In genomic region chr1:10430216-10431064, GRCh38 we compare ENCODE assay signal across 8 cellular contexts. TPM values are rescaled to one million over a fixed set of nuclear protein-coding genes. Genes with fewer than 3 reads are reported as not detected.
DNase-seq lines count a peak whose midpoint lies in the region; ATAC-seq and TF ChIP-seq lines count a peak whose summit lies in the region.

TSS of gene CENPS (plus strand) at chr1:10430433. CDS start at chr1:10430518, 85 bp downstream.

- no TSS peak for BruUV-seq in PC-3 (replicated peaks; lab: Mats Ljungman, UMichigan)

- H3K4me1 ChIP-seq in PC-3 (ENCODE audit: insufficient read depth, low read length) (peaks cover 8% of the 10 kb centered on the region; the same call in 1 of the 2 replicates), esophagus (ENCODE audit: control insufficient read depth in 2 of 2, insufficient read depth in 2 of 2, low read length in 1 of 2) (peaks cover 0 to 2% of the 10 kb centered on the region in 2 donors), muscle layer of colon (ENCODE audit: insufficient read depth, low read length) (no peaks in the 10 kb centered on the region)

- DNase-seq in DMS153 treated with DMSO at 0.1 percent for 48 hours (lab: John Stamatoyannopoulos, UW; ENCODE audit: unreplicated experiment): peak; percentile 91
- DNase-seq in HuH-7.5 (ENCODE audit: low spot score): peak; percentile 98
- DNase-seq in PC-3: peak; percentile 88
- DNase-seq in activated T-cell treated with anti-CD3 and anti-CD28 coated beads, Interleukin-2, amount 50 U/mL, for 1 hour: peak; percentile 94
- DNase-seq in stimulated activated CD8-positive, alpha-beta memory T cell treated with anti-CD3 and anti-CD28 coated beads, Interleukin-7, amount 100 ng/mL, for 1 hour (ENCODE audit: low read depth in 2 of 2): peak; percentile 85 to 90

- H3K9me2 ChIP-seq in PC-3 (replicated peaks; ENCODE audit: low read length): no peaks in the 10 kb centered on the region

- H3K9ac ChIP-seq in PC-3 (ENCODE audit: low read length): peak within 1 kb of the TSS; percentile 88
- H3K9ac ChIP-seq in muscle layer of colon (ENCODE audit: low read length): peak within 1 kb of the TSS; percentile 74

- peak; percentile 90 for TF ChIP-seq CTCF in PC-3 (conservative IDR thresholded peaks at IDR 0.05; ENCODE audit: low read depth, low read length)

- H3K79me2 ChIP-seq in PC-3 (ENCODE audit: low read length): peaks cover 16% of the 10 kb centered on the region

- CTCF ChIA-PET in PC-3 (lab: Charles Lee): interaction anchor here (0.7 to 1.9 kb wide), 2 partner anchors 43 to 170 kb away, joined by 4 to 7 read pairs; no protein-coding TSS in a partner anchor

- H4K20me1 ChIP-seq in PC-3 (ENCODE audit: low read length): no peaks in the 10 kb centered on the region

- no peaks in the 10 kb centered on the region for H3K9me3 ChIP-seq in PC-3 (ENCODE audit: low read length)
- no peaks in the 10 kb centered on the region for H3K9me3 ChIP-seq in esophagus (ENCODE audit: control insufficient read depth in 2 of 2, insufficient read depth in 1 of 2, low read depth in 1 of 2, low read length in 1 of 2)
- H3K9me3 ChIP-seq in muscle layer of colon (ENCODE audit: low read length): no peaks in the 10 kb centered on the region

- peak within 1 kb of the TSS; percentile 98 for H2AFZ ChIP-seq in PC-3 (ENCODE audit: low read length)

- 0% methylated on average over 71 to 94 of the region's 94 CpGs for WGBS in esophagus, 2 donors

- peak within 1 kb of the TSS; percentile 98 for H3K4me2 ChIP-seq in PC-3 (ENCODE audit: low read length)

- H3K27me3 ChIP-seq in PC-3 (ENCODE audit: low read length) (no peaks in the 10 kb centered on the region), esophagus (ENCODE audit: control insufficient read depth in 1 of 2, insufficient read depth in 2 of 2, low read length in 2 of 2) (no peaks in the 10 kb centered on the region), muscle layer of colon (ENCODE audit: control insufficient read depth in 1 of 2, insufficient read depth in 2 of 2, low read length in 2 of 2) (no peaks in the 10 kb centered on the region)

- no peaks in the 10 kb centered on the region for H3K36me3 ChIP-seq in PC-3 (ENCODE audit: low read depth, low read length)
- H3K36me3 ChIP-seq in esophagus (ENCODE audit: control insufficient read depth in 2 of 2, insufficient read depth in 2 of 2, low read length in 1 of 2): no peaks in the 10 kb centered on the region
- H3K36me3 ChIP-seq in muscle layer of colon (ENCODE audit: insufficient read depth, low read length): no peaks in the 10 kb centered on the region

- H3K4me3 ChIP-seq in PC-3 (ENCODE audit: low read length) (peak within 1 kb of the TSS; percentile 85), esophagus (ENCODE audit: low read depth in 1 of 2, low read length in 2 of 2) (peak within 1 kb of the TSS; percentile 71 to 75), muscle layer of colon (ENCODE audit: low read depth in 1 of 2, low read length in 2 of 2) (peak within 1 kb of the TSS; percentile 86 to 93)

- intact Hi-C loops in PC-3 (cut with micrococcal nuclease): loop anchor here (1.0 kb wide), 2 partner anchors 42 to 64 kb away; partner anchors contain the start of gene DFFA

- H3K27ac ChIP-seq in PC-3 (ENCODE audit: low read length) (peak within 1 kb of the TSS; percentile 71), esophagus (ENCODE audit: low read depth in 2 of 2, low read length in 1 of 2) (peak within 1 kb of the TSS; percentile 4 to 60), muscle layer of colon (ENCODE audit: low read depth, low read length) (peak within 1 kb of the TSS; percentile 74)

- POLR2A ChIA-PET in PC-3 (lab: Charles Lee; ENCODE audit: unreplicated experiment): interaction anchor here (0.6 kb wide), 1 partner anchor 18 kb away, joined by 3 read pairs; no protein-coding TSS in a partner anchor

- no peaks in the 10 kb centered on the region for H3F3A ChIP-seq in PC-3 (ENCODE audit: low read length, unreplicated experiment)

- ATAC-seq in GM21526 (IDR thresholded peaks at IDR 0.05; ENCODE audit: low FRiP score, unreplicated experiment) (peak; percentile 71), PC-3 (peak; percentile 87)

RNA-seq across cellular contexts. Expression of gene CENPS, which starts in this region (rescaled TPM):
- total RNA-seq in PC-3 (2014; rRNA removed): 16.3 and 19.5 TPM in 2 replicates
- 10 to 100 TPM; 15.3 to 17.8 TPM for polyA plus RNA-seq in esophagus

Comparison
In these comparisons a context has a peak if more than half of its experiments do, and no peak if none do; other contexts are left out.
1. Peak in every context shown above with its lines: DNase-seq, ATAC-seq, H3K4me3 ChIP-seq and H3K27ac ChIP-seq.